ENCODE assay signal across 14 cellular contexts in genomic region chr9:114446036-114446435, GRCh38. TPM values are rescaled to one million over a fixed set of nuclear protein-coding genes. Genes with fewer than 3 reads are reported as not detected.
A peak's percentile ranks its signal among the peaks of the same experiment; 100 is the strongest.
DNase-seq lines count a peak whose midpoint lies in the region; TF ChIP-seq lines count a peak whose summit lies in the region.
"Had no signal": no experiment of that assay in that cellular context is flagged by ENCODE, and none has a peak within 500 bp of the region (broad histone marks: within the 10 kb centered on the region; RNA-seq: fewer than 3 reads in every experiment).

No MANE protein-coding gene starts in this region.

- H3K9me3 ChIP-seq in spleen, result peaks cover 0 to 8% (median 0%) of the 10 kb centered on the region in 8 donors
- H3K9me3 ChIP-seq in endodermal cell (ENCODE audit: control insufficient read depth, low read length), result no peaks in the 10 kb centered on the region
- H3K9me3 ChIP-seq: ascending aorta had no signal

- no peaks in the 10 kb centered on the region for H3K36me3 ChIP-seq in spleen
- H3K36me3 ChIP-seq in endodermal cell (ENCODE audit: control insufficient read depth, insufficient read depth, low read length), result no peaks in the 10 kb centered on the region
- H3K36me3 ChIP-seq: ascending aorta had no signal

- H3K27ac ChIP-seq in spleen (no peak overlapping the region), endodermal cell (ENCODE audit: low read depth, low read length) (no peak overlapping the region)
- H3K27ac ChIP-seq: ascending aorta, hepatocyte had no signal

- H3K4me1 Mint-ChIP-seq in CD14-positive monocyte, result peaks cover 2% of the 10 kb centered on the region
- no peaks in the 10 kb centered on the region for H3K4me1 Mint-ChIP-seq in endodermal cell
- H3K4me1 Mint-ChIP-seq: neural crest cell had no signal

- no peaks in the 10 kb centered on the region for H3K9me3 Mint-ChIP-seq in CD14-positive monocyte
- no peaks in the 10 kb centered on the region for H3K9me3 Mint-ChIP-seq in endodermal cell
- H3K9me3 Mint-ChIP-seq: neural crest cell had no signal

- H3K27me3 Mint-ChIP-seq in CD14-positive monocyte (ENCODE audit: low read depth in 3 of 3) (peaks cover 0 to 4% (median 0%) of the 10 kb centered on the region in 3 donors), endodermal cell (ENCODE audit: insufficient read depth) (no peaks in the 10 kb centered on the region)

- H3K4me3 Mint-ChIP-seq in CD14-positive monocyte, result no peak overlapping the region
- no peak overlapping the region for H3K4me3 Mint-ChIP-seq in endodermal cell
- H3K4me3 Mint-ChIP-seq: activated T-cell treated with anti-CD3 and anti-CD28 coated beads, Interleukin-2, amount 50 U/mL, for 4 hours; neural crest cell had no signal

- no peak for TF ChIP-seq POLR2A in spleen (IDR thresholded peaks at IDR 0.05)

- WGBS in spleen, 5 donors, result 64 to 79% (median 73%) methylated on average over 4 of the region's 4 CpGs
- WGBS in endodermal cell (ENCODE audit: insufficient coverage in 1 of 2, insufficient read length in 1 of 2), 2 experiments, result 88 to 100% methylated on average over 2 to 4 of the region's 4 CpGs

- TF ChIP-seq CTCF in spleen (IDR thresholded peaks at IDR 0.05 in 8 of 11, conservative IDR thresholded peaks at IDR 0.05 in 3 of 11), result no peak
- no peak for TF ChIP-seq CTCF in CD14-positive monocyte (IDR thresholded peaks at IDR 0.05)
- no peak for TF ChIP-seq CTCF in endodermal cell (conservative IDR thresholded peaks at IDR 0.05)

- H3K4me3 ChIP-seq in spleen (no peak overlapping the region), endodermal cell (ENCODE audit: low read length) (no peak overlapping the region)
- H3K4me3 ChIP-seq: ascending aorta, hepatocyte, skin epidermis had no signal

- H3K36me3 Mint-ChIP-seq in CD14-positive monocyte, result no peaks in the 10 kb centered on the region
- H3K36me3 Mint-ChIP-seq in endodermal cell (ENCODE audit: low read depth), result no peaks in the 10 kb centered on the region

- H3K9ac ChIP-seq in endodermal cell (ENCODE audit: extremely low read depth, low read length, poor library complexity, severe bottlenecking), result no peak overlapping the region

- H3K27me3 ChIP-seq in spleen (replicated peaks in 1 of 7) (no peaks in the 10 kb centered on the region), endodermal cell (ENCODE audit: control insufficient read depth, insufficient read depth, low read length, poor library complexity, severe bottlenecking) (no peaks in the 10 kb centered on the region)
- H3K27me3 ChIP-seq: ascending aorta, hepatocyte had no signal

- H3K4me1 ChIP-seq in spleen, result peaks cover 12 to 32% (median 26%) of the 10 kb centered on the region in 6 donors
- H3K4me1 ChIP-seq in endodermal cell (ENCODE audit: control insufficient read depth, insufficient read depth, low read length), result no peaks in the 10 kb centered on the region
- H3K4me1 ChIP-seq: ascending aorta had no signal

- intact Hi-C loops in spleen (cut with DNase I; ENCODE audit: low total_unique reads), result no loop called here
- intact Hi-C loops in CD14-positive monocyte (cut with micrococcal nuclease), result no loop called here

- H3K27ac Mint-ChIP-seq in CD14-positive monocyte, result no peak overlapping the region
- no peak overlapping the region for H3K27ac Mint-ChIP-seq in endodermal cell

- DNase-seq in HT1080 (ENCODE audit: low read depth) (peak; percentile 28), astrocyte of the hippocampus (ENCODE audit: low read depth, low spot score) (peak; percentile 24), foreskin melanocyte (peak; percentile 65), superior temporal gyrus (ENCODE audit: extremely low spot score) (peak; percentile 57), spleen (no peak), CD14-positive monocyte (ENCODE audit: low spot score) (no peak), endodermal cell (no peak), ureter (ENCODE audit: low spot score) (no peak)
- DNase-seq: activated CD4-positive, alpha-beta T cell treated with anti-CD3 and anti-CD28 coated beads for 4 hours; activated T-cell treated with anti-CD3 and anti-CD28 coated beads, Interleukin-2, amount 50 U/mL, for 4 hours had no signal

RNA-seq across cellular contexts. Expression of gene AKNA, which starts 58.3 kb away (rescaled TPM):
- total RNA-seq in HT1080 (2014; rRNA removed; shearing (Covaris generic)), result 3.8 and 4.2 TPM in 2 replicates
- 4.9 and 5.9 TPM in 2 replicates for polyA plus RNA-seq in HT1080 (2015; cell fraction: cytosol; rRNA removed)
- 4.9 and 7.4 TPM in 2 replicates for polyA plus RNA-seq in HT1080 (2015; cell fraction: nucleus; rRNA removed)
- total RNA-seq in spleen, result 100 to 1,000 TPM; 198 to 324 (median 238) TPM
- 100 to 1,000 TPM in 2 of 3 donors, 10 to 100 TPM in 1; 92.9 to 129 (median 124) TPM for polyA plus RNA-seq in spleen
- polyA plus RNA-seq in CD14-positive monocyte, result 1 to 10 TPM; 3.3 to 7.3 TPM
- 10 to 100 TPM; 12.2 to 15.4 TPM for total RNA-seq in endodermal cell
- 16.6 TPM for polyA plus RNA-seq in endodermal cell (2013, experiment 1 of 2)
- 16.2 TPM for polyA plus RNA-seq in endodermal cell (2013, experiment 2 of 2)
- 68.1 TPM for total RNA-seq in ureter

RNA-seq across cellular contexts. Expression of gene WHRN, which starts 59.2 kb away (rescaled TPM):
- total RNA-seq in HT1080 (2014; rRNA removed; shearing (Covaris generic)), result 2.0 and 3.1 TPM in 2 replicates
- polyA plus RNA-seq in HT1080 (2015; cell fraction: cytosol; rRNA removed), result 2.9 and 3.7 TPM in 2 replicates
- 6.2 and 9.2 TPM in 2 replicates for polyA plus RNA-seq in HT1080 (2015; cell fraction: nucleus; rRNA removed)
- total RNA-seq in spleen (10 to 100 TPM; 11.8 to 51.6 (median 29.4) TPM), endodermal cell (10 to 100 TPM in 1 of 2 donors, 1 to 10 TPM in 1; 7.0 to 12.8 TPM), ureter (11.8 TPM)
- polyA plus RNA-seq in spleen (10 to 100 TPM in 1 of 3 donors, 1 to 10 TPM in 2; 3.7 to 25.4 (median 9.5) TPM), CD14-positive monocyte (under 1 TPM; 0.13 to 0.30 TPM)
- polyA plus RNA-seq in endodermal cell (2013, experiment 1 of 2), result 17.9 TPM
- polyA plus RNA-seq in endodermal cell (2013, experiment 2 of 2), result 16.1 TPM

Comparison
In these comparisons a context has a peak if more than half of its experiments do, and no peak if none do; other contexts are left out.
1. DNase-seq: peak in HT1080 (single experiment), astrocyte of the hippocampus (single experiment), foreskin melanocyte (single experiment) and superior temporal gyrus (single experiment); none in spleen (single experiment), CD14-positive monocyte (single experiment), endodermal cell (single experiment) and ureter (single experiment).